In the genomic region with DNA sequence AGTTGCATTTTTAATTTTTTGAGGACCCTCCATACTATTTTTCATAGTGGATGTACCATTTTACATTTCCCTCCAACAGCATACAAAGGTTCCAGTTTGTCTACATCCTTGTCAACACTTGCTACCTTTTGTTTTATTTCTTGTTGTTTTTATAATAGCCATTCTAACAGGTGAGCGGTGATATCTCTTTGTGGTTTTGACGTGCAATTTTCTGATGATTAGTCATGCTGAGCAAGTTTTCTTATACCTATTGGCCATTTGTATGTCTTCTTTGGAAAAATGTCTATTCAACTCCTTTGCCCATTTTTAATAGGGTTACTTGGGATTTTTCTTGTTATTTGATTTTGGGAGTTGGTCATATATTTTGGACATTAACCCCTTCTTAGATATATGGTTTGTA, we compare ENCODE assay signal across 21 cellular contexts.
"Had no signal": no experiment of that assay in that cellular context is flagged by ENCODE, and none has a peak within 500 bp of the region (broad histone marks: within the 10 kb centered on the region; RNA-seq: fewer than 3 reads in every experiment).

No MANE protein-coding gene starts in this region.

- H3K4me1 ChIP-seq: right atrium auricular region, right lobe of liver, tibial nerve, uterus had no signal

- H3K36me3 ChIP-seq: ovary, right atrium auricular region, right lobe of liver, uterus had no signal

- H3K4me2 ChIP-seq: smooth muscle cell had no signal

- H3K27ac ChIP-seq: left ventricle myocardium inferior, ovary, right atrium auricular region, right lobe of liver, tibial nerve, uterus had no signal

- FAIRE-seq: kidney had no signal

- DNase-seq: kidney; left ventricle myocardium inferior; midbrain; mucosa of descending colon; naive thymus-derived CD4-positive, alpha-beta T cell; ovary; right lobe of liver; stimulated activated CD4-positive, alpha-beta T cell treated with anti-CD3 and anti-CD28 coated beads, Interleukin-1b, Interleukin-23, amount 100 ng/mL, for 48 hours; stimulated activated CD4-positive, alpha-beta T cell treated with anti-CD3 and anti-CD28 coated beads, Interleukin-2, amount 100 ng/mL, for 48 hours; stimulated activated CD4-positive, alpha-beta T cell treated with anti-CD3 and anti-CD28 coated beads, Interleukin-4, amount 100 ng/mL, for 4 hours; stimulated activated CD8-positive, alpha-beta memory T cell treated with anti-CD3 and anti-CD28 coated beads, Interleukin-4, amount 100 ng/mL, for 48 hours; stimulated activated naive CD4-positive, alpha-beta T cell treated with Interleukin-2 at 50 U/mL for 16 hours; stimulated activated naive CD8-positive, alpha-beta T cell treated with anti-CD3 and anti-CD28 coated beads, Interleukin-15, amount 100 ng/mL, for 72 hours; substantia nigra; uterus had no signal

- ATAC-seq: mucosa of descending colon; naive thymus-derived CD4-positive, alpha-beta T cell; natural killer cell treated with Interleukin-12 subunit alpha and Interleukin-12 subunit beta and Interleukin-15 and Interleukin-18, amount 100 ng/mL, for 72 hours; right lobe of liver; stimulated activated memory B cell treated with anti-CD40 and anti-IgM and Interleukin-4, amounts not matched to agents 10 μg/mL and 1 μg/mL and 100 μg/mL, for 72 hours; stimulated activated naive CD8-positive, alpha-beta T cell treated with anti-CD3 and anti-CD28 coated beads, Interleukin-15, amount 100 ng/mL, for 72 hours had no signal

- H3K27me3 ChIP-seq: ovary, right atrium auricular region, right lobe of liver, tibial nerve, uterus had no signal

- H3K4me3 ChIP-seq: left ventricle myocardium inferior, lung, mucosa of descending colon, ovary, right atrium auricular region, right lobe of liver, smooth muscle cell, tibial nerve, uterus had no signal

- H3K9me3 ChIP-seq: left ventricle myocardium inferior, mucosa of descending colon, ovary, right atrium auricular region, right lobe of liver, tibial nerve, uterus had no signal
